In genomic region chr6:44120692-44121443, GRCh38 we compare ENCODE assay signal across 2 cellular contexts.
TF ChIP-seq lines count a peak whose summit lies in the region.

No MANE protein-coding gene starts in this region.

TF ChIP-seq in SK-N-SH, 30 proteins besides CTCF, POLR2A, EP300 and RAD21 (continued from another document):
- TF ChIP-seq ZBTB33 (IDR thresholded peaks at IDR 0.05; ENCODE audit: borderline replicate concordance, low read depth): no peak
- TF ChIP-seq MEF2A (IDR thresholded peaks at IDR 0.05; ENCODE audit: borderline replicate concordance, low read depth): no peak
- TF ChIP-seq NFIC (IDR thresholded peaks at IDR 0.05; ENCODE audit: borderline replicate concordance): no peak
- TF ChIP-seq, protein P1, sequence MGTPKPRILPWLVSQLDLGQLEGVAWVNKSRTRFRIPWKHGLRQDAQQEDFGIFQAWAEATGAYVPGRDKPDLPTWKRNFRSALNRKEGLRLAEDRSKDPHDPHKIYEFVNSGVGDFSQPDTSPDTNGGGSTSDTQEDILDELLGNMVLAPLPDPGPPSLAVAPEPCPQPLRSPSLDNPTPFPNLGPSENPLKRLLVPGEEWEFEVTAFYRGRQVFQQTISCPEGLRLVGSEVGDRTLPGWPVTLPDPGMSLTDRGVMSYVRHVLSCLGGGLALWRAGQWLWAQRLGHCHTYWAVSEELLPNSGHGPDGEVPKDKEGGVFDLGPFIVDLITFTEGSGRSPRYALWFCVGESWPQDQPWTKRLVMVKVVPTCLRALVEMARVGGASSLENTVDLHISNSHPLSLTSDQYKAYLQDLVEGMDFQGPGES (IDR thresholded peaks at IDR 0.05; ENCODE audit: low read depth, low read length): no peak
- TF ChIP-seq SIN3A (IDR thresholded peaks at IDR 0.05; ENCODE audit: borderline replicate concordance, low read depth, low read length): no peak
- no peak for TF ChIP-seq RXRA (IDR thresholded peaks at IDR 0.05; ENCODE audit: borderline replicate concordance, low read depth)
- no peak for TF ChIP-seq TEAD4 (IDR thresholded peaks at IDR 0.05; ENCODE audit: borderline replicate concordance, insufficient read depth)
- no peak for TF ChIP-seq MXI1 (IDR thresholded peaks at IDR 0.05; ENCODE audit: low read depth, low read length)
- TF ChIP-seq PBX3 (IDR thresholded peaks at IDR 0.05): no peak
TF ChIP-seq in SK-N-SH: peak in this region for 0.

TF ChIP-seq in SK-N-SH treated with all-trans-retinoic acid at 6 μM for 48 hours, 23 proteins besides CTCF, POLR2A, EP300 and RAD21 (continued from another document):
- TF ChIP-seq, protein P2, sequence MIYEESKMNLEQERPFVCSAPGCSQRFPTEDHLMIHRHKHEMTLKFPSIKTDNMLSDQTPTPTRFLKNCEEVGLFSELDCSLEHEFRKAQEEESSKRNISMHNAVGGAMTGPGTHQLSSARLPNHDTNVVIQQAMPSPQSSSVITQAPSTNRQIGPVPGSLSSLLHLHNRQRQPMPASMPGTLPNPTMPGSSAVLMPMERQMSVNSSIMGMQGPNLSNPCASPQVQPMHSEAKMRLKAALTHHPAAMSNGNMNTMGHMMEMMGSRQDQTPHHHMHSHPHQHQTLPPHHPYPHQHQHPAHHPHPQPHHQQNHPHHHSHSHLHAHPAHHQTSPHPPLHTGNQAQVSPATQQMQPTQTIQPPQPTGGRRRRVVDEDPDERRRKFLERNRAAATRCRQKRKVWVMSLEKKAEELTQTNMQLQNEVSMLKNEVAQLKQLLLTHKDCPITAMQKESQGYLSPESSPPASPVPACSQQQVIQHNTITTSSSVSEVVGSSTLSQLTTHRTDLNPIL (CRISPR knock-in tag; IDR thresholded peaks at IDR 0.05; ENCODE audit: low read depth): no peak
- TF ChIP-seq ISL1 (CRISPR knock-in tag; IDR thresholded peaks at IDR 0.05): no peak
- TF ChIP-seq, protein P3, sequence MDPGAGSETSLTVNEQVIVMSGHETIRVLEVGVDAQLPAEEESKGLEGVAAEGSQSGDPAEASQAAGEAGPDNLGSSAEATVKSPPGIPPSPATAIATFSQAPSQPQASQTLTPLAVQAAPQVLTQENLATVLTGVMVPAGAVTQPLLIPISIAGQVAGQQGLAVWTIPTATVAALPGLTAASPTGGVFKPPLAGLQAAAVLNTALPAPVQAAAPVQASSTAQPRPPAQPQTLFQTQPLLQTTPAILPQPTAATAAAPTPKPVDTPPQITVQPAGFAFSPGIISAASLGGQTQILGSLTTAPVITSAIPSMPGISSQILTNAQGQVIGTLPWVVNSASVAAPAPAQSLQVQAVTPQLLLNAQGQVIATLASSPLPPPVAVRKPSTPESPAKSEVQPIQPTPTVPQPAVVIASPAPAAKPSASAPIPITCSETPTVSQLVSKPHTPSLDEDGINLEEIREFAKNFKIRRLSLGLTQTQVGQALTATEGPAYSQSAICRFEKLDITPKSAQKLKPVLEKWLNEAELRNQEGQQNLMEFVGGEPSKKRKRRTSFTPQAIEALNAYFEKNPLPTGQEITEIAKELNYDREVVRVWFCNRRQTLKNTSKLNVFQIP (CRISPR knock-in tag; IDR thresholded peaks at IDR 0.05; ENCODE audit: borderline replicate concordance, low read depth): no peak
- no peak for TF ChIP-seq ESRRG (CRISPR knock-in tag; IDR thresholded peaks at IDR 0.05)
- TF ChIP-seq TOX (CRISPR knock-in tag; IDR thresholded peaks at IDR 0.05; ENCODE audit: borderline replicate concordance): no peak
